16 cellular contexts compared by ENCODE assay signal in the genomic region with DNA sequence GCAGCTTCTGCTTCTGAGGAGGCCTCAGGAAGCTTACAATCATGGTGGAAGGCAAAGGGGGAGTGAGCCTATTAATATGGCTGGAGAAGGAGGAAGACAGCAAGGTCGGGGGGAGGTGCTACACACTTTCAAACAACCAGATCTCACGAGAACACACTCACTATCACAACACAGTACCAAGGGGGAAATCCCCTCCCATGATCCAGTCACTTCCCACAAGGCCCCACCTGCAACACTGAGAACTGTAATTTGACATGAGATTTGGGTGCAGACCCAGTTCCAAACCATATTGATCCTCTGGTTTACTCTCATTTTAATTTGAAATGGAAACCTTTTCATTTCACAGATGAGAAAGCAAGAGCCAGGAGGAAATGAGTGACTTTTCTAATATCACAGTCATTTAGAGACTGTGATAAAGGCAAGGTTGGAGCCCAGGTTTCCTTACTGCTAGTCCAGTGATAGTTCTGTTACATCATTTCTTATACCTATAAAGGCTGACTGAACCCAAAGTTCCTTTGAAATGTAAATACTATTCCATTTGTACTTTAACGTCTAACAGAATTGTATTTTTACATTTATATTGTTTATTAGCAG.
A peak's percentile ranks its signal among the peaks of the same experiment; 100 is the strongest.
DNase-seq lines count a peak whose midpoint lies in the region; ATAC-seq and TF ChIP-seq lines count a peak whose summit lies in the region.
"Had no signal": no experiment of that assay in that cellular context is flagged by ENCODE, and none has a peak within 500 bp of the region (broad histone marks: within the 10 kb centered on the region; RNA-seq: fewer than 3 reads in every experiment).

No MANE protein-coding gene starts in this region.

- H3K36me3 Mint-ChIP-seq in activated naive CD4-positive, alpha-beta T cell treated with anti-CD3 and anti-CD28 coated beads for 36 hours (ENCODE audit: low read depth) = no peaks in the 10 kb centered on the region
- no peaks in the 10 kb centered on the region for H3K36me3 Mint-ChIP-seq in activated naive CD4-positive, alpha-beta T cell treated with anti-CD3 and anti-CD28 coated beads, Interleukin-2, amount 10 ng/mL, durations not matched to agents 7 days and 5 days
- H3K36me3 Mint-ChIP-seq in activated T-helper 17 cell treated with anti-CD3 and anti-CD28 coated beads, Interleukin-2, amount 50 U/mL, for 72 hours (ENCODE audit: low read depth) = no peaks in the 10 kb centered on the region
- no peaks in the 10 kb centered on the region for H3K36me3 Mint-ChIP-seq in glutamatergic neuron (ENCODE audit: unreplicated experiment)
- peaks cover 4% of the 10 kb centered on the region for H3K36me3 Mint-ChIP-seq in CD4-positive, alpha-beta T cell (ENCODE audit: low read depth)

- no peaks in the 10 kb centered on the region for H3K9me3 ChIP-seq in trophoblast cell (ENCODE audit: insufficient read depth, low read depth, low read length)
- no peaks in the 10 kb centered on the region for H3K9me3 ChIP-seq in CD4-positive, alpha-beta T cell (ENCODE audit: control insufficient read depth, low read length)
- H3K9me3 ChIP-seq: esophagus squamous epithelium, MG63, neutrophil had no signal

- H4K8ac ChIP-seq in trophoblast cell (ENCODE audit: low read depth, low read length) = no peak overlapping the region

- H3K4me1 Mint-ChIP-seq in activated naive CD4-positive, alpha-beta T cell treated with anti-CD3 and anti-CD28 coated beads for 36 hours (ENCODE audit: low read depth) = peaks cover 16% of the 10 kb centered on the region
- H3K4me1 Mint-ChIP-seq in activated naive CD4-positive, alpha-beta T cell treated with anti-CD3 and anti-CD28 coated beads, Interleukin-2, amount 10 ng/mL, durations not matched to agents 7 days and 5 days = peaks cover 14% of the 10 kb centered on the region
- peaks cover 17% of the 10 kb centered on the region for H3K4me1 Mint-ChIP-seq in activated T-helper 17 cell treated with anti-CD3 and anti-CD28 coated beads, Interleukin-2, amount 50 U/mL, for 72 hours
- H3K4me1 Mint-ChIP-seq in glutamatergic neuron (ENCODE audit: low read depth, unreplicated experiment) = peaks cover 3% of the 10 kb centered on the region
- H3K4me1 Mint-ChIP-seq in CD4-positive, alpha-beta T cell (ENCODE audit: low read depth) = peaks cover 13% of the 10 kb centered on the region

- H3K4me2 ChIP-seq in trophoblast cell (ENCODE audit: low read length) = no peak overlapping the region
- H3K4me2 ChIP-seq: GM23338 had no signal

- POLR2A ChIA-PET in CD4-positive, alpha-beta T cell (lab: Charles Lee) = no interaction called here

- peak; percentile 47 for DNase-seq in activated naive CD4-positive, alpha-beta T cell treated with anti-CD3 and anti-CD28 coated beads for 36 hours
- DNase-seq in activated naive CD4-positive, alpha-beta T cell treated with anti-CD3 and anti-CD28 coated beads, Interleukin-2, amount 10 ng/mL, durations not matched to agents 7 days and 5 days = no peak
- DNase-seq in trophoblast cell (no peak), glutamatergic neuron (no peak), KG1 (lab: John Stamatoyannopoulos, UW) (no peak)
- DNase-seq in CD4-positive, alpha-beta T cell = no peak
- DNase-seq: activated CD8-positive, alpha-beta memory T cell treated with anti-CD3 and anti-CD28 coated beads for 24 hours; esophagus squamous epithelium; midbrain; NCI-H2081 treated with DMSO at 0.1 percent for 48 hours; NCI-H524 had no signal

- H3K27ac ChIP-seq in trophoblast cell (ENCODE audit: low read depth, low read length) = no peak overlapping the region
- no peak overlapping the region for H3K27ac ChIP-seq in CD4-positive, alpha-beta T cell (ENCODE audit: low read depth, low read length)
- H3K27ac ChIP-seq: esophagus squamous epithelium, neutrophil had no signal

- H2AK5ac ChIP-seq in trophoblast cell (ENCODE audit: low read length) = peak overlapping the region; percentile 93

- H3K4me3 Mint-ChIP-seq in activated naive CD4-positive, alpha-beta T cell treated with anti-CD3 and anti-CD28 coated beads for 36 hours = no peak overlapping the region
- H3K4me3 Mint-ChIP-seq in activated naive CD4-positive, alpha-beta T cell treated with anti-CD3 and anti-CD28 coated beads, Interleukin-2, amount 10 ng/mL, durations not matched to agents 7 days and 5 days = no peak overlapping the region
- H3K4me3 Mint-ChIP-seq in activated T-helper 17 cell treated with anti-CD3 and anti-CD28 coated beads, Interleukin-2, amount 50 U/mL, for 72 hours = no peak overlapping the region
- no peak overlapping the region for H3K4me3 Mint-ChIP-seq in glutamatergic neuron (ENCODE audit: unreplicated experiment)
- H3K4me3 Mint-ChIP-seq in CD4-positive, alpha-beta T cell = no peak overlapping the region
- H3K4me3 Mint-ChIP-seq: GM23338 had no signal

- TF ChIP-seq CTCF in glutamatergic neuron (IDR thresholded peaks at IDR 0.05; ENCODE audit: partially characterized antibody, unreplicated experiment) = no peak
- no peak for TF ChIP-seq CTCF in CD4-positive, alpha-beta T cell (IDR thresholded peaks at IDR 0.05)

- H3K18ac ChIP-seq in trophoblast cell (ENCODE audit: low read length) = peak overlapping the region; percentile 46

- H2AFZ ChIP-seq in trophoblast cell (ENCODE audit: insufficient read depth, low read length, poor library complexity) = no peak overlapping the region
- H2AFZ ChIP-seq: GM23338 had no signal

- H3K27ac Mint-ChIP-seq in activated naive CD4-positive, alpha-beta T cell treated with anti-CD3 and anti-CD28 coated beads for 36 hours = no peak overlapping the region
- no peak overlapping the region for H3K27ac Mint-ChIP-seq in activated naive CD4-positive, alpha-beta T cell treated with anti-CD3 and anti-CD28 coated beads, Interleukin-2, amount 10 ng/mL, durations not matched to agents 7 days and 5 days
- H3K27ac Mint-ChIP-seq in activated T-helper 17 cell treated with anti-CD3 and anti-CD28 coated beads, Interleukin-2, amount 50 U/mL, for 72 hours = no peak overlapping the region
- H3K27ac Mint-ChIP-seq in glutamatergic neuron (ENCODE audit: unreplicated experiment) = no peak overlapping the region
- H3K27ac Mint-ChIP-seq in CD4-positive, alpha-beta T cell = no peak overlapping the region
- H3K27ac Mint-ChIP-seq: GM23338 had no signal

- no peaks in the 10 kb centered on the region for H3K36me3 ChIP-seq in trophoblast cell (ENCODE audit: control insufficient read depth in 1 of 2, insufficient read depth in 2 of 2, low read length in 2 of 2)
- H3K36me3 ChIP-seq: esophagus squamous epithelium, MG63, neutrophil had no signal

- H3K27me3 ChIP-seq in trophoblast cell (ENCODE audit: insufficient read depth, low read length) = no peaks in the 10 kb centered on the region
- no peaks in the 10 kb centered on the region for H3K27me3 ChIP-seq in CD4-positive, alpha-beta T cell (ENCODE audit: control insufficient read depth, insufficient read depth, low read length)
- H3K27me3 ChIP-seq: esophagus squamous epithelium, MG63 had no signal

- no peak overlapping the region for H3K9ac ChIP-seq in trophoblast cell (ENCODE audit: low read length)

- peak overlapping the region; percentile 21 for H3K4ac ChIP-seq in trophoblast cell (ENCODE audit: low read depth, low read length)

- peaks cover 2 to 4% of the 10 kb centered on the region in 2 experiments for H3K4me1 ChIP-seq in trophoblast cell (ENCODE audit: control insufficient read depth in 1 of 2, insufficient read depth in 2 of 2, low read length in 2 of 2)

- H3K79me1 ChIP-seq in trophoblast cell (ENCODE audit: low read length) = peaks cover 14% of the 10 kb centered on the region

- CTCF ChIA-PET in activated naive CD4-positive, alpha-beta T cell treated with anti-CD3 and anti-CD28 coated beads for 36 hours (lab: Charles Lee) = no interaction called here
- CTCF ChIA-PET in activated naive CD4-positive, alpha-beta T cell treated with anti-CD3 and anti-CD28 coated beads, Interleukin-2, amount 10 ng/mL, durations not matched to agents 7 days and 5 days (lab: Charles Lee) = no interaction called here
- CTCF ChIA-PET in CD4-positive, alpha-beta T cell (lab: Charles Lee) = no interaction called here

- H2BK12ac ChIP-seq in trophoblast cell (ENCODE audit: low read length) = peak overlapping the region; percentile 92

- H3K79me2 ChIP-seq in trophoblast cell (ENCODE audit: control insufficient read depth, insufficient read depth, low read length, poor library complexity) = no peaks in the 10 kb centered on the region

- H3K23ac ChIP-seq in trophoblast cell (ENCODE audit: low read length) = no peak overlapping the region

- WGBS in trophoblast cell (ENCODE audit: extremely low coverage, insufficient coverage, insufficient read length) = no CpG with 5 or more reads among the region's 3 CpGs

- peaks cover 14% of the 10 kb centered on the region for H3K27me3 Mint-ChIP-seq in activated naive CD4-positive, alpha-beta T cell treated with anti-CD3 and anti-CD28 coated beads for 36 hours (ENCODE audit: low read depth)
- H3K27me3 Mint-ChIP-seq in activated naive CD4-positive, alpha-beta T cell treated with anti-CD3 and anti-CD28 coated beads, Interleukin-2, amount 10 ng/mL, durations not matched to agents 7 days and 5 days = peaks cover 6% of the 10 kb centered on the region
- no peaks in the 10 kb centered on the region for H3K27me3 Mint-ChIP-seq in activated T-helper 17 cell treated with anti-CD3 and anti-CD28 coated beads, Interleukin-2, amount 50 U/mL, for 72 hours
- H3K27me3 Mint-ChIP-seq in glutamatergic neuron (ENCODE audit: unreplicated experiment) = peaks cover 6% of the 10 kb centered on the region
- peaks cover 40% of the 10 kb centered on the region for H3K27me3 Mint-ChIP-seq in CD4-positive, alpha-beta T cell

- H3K4me3 ChIP-seq in trophoblast cell (ENCODE audit: low read depth, low read length) = no peak overlapping the region
- H3K4me3 ChIP-seq: esophagus squamous epithelium, GM23338, MG63 had no signal

- H4K12ac ChIP-seq in trophoblast cell (ENCODE audit: low read depth, low read length) = no peak overlapping the region

- ATAC-seq in HG02852 (IDR thresholded peaks at IDR 0.05; ENCODE audit: unreplicated experiment) = peak; percentile 47
- peak; percentile 74 for ATAC-seq in activated T-helper 17 cell treated with anti-CD3 and anti-CD28 coated beads, Interleukin-2, amount 50 U/mL, for 72 hours (replicated peaks)
- no peak for ATAC-seq in CD4-positive, alpha-beta T cell (ENCODE audit: poor library complexity)

- H2BK120ac ChIP-seq in trophoblast cell (ENCODE audit: insufficient read depth, low read length, poor library complexity) = peak overlapping the region; percentile 81

- intact Hi-C loops in activated naive CD4-positive, alpha-beta T cell treated with anti-CD3 and anti-CD28 coated beads for 36 hours (cut with micrococcal nuclease) = loop anchor here (10.0 kb wide), 2 partner anchors 177 to 1013 kb away; no protein-coding TSS in a partner anchor
- intact Hi-C loops in CD4-positive, alpha-beta T cell (cut with DNase I, micrococcal nuclease) = no loop called here

- peak overlapping the region; percentile 79 for H2BK5ac ChIP-seq in trophoblast cell (ENCODE audit: low read depth, low read length, poor library complexity)

- H4K91ac ChIP-seq in trophoblast cell (ENCODE audit: low read depth, low read length) = peak overlapping the region; percentile 76

- H3K14ac ChIP-seq in trophoblast cell (ENCODE audit: low read length) = peak overlapping the region; percentile 64

- H3K9me3 Mint-ChIP-seq in activated naive CD4-positive, alpha-beta T cell treated with anti-CD3 and anti-CD28 coated beads for 36 hours = no peaks in the 10 kb centered on the region
- H3K9me3 Mint-ChIP-seq in activated naive CD4-positive, alpha-beta T cell treated with anti-CD3 and anti-CD28 coated beads, Interleukin-2, amount 10 ng/mL, durations not matched to agents 7 days and 5 days = no peaks in the 10 kb centered on the region
- no peaks in the 10 kb centered on the region for H3K9me3 Mint-ChIP-seq in activated T-helper 17 cell treated with anti-CD3 and anti-CD28 coated beads, Interleukin-2, amount 50 U/mL, for 72 hours
- no peaks in the 10 kb centered on the region for H3K9me3 Mint-ChIP-seq in glutamatergic neuron (ENCODE audit: unreplicated experiment)
- H3K9me3 Mint-ChIP-seq in CD4-positive, alpha-beta T cell = no peaks in the 10 kb centered on the region
- H3K9me3 Mint-ChIP-seq: GM23338 had no signal
